2 cellular contexts compared by ENCODE assay signal in genomic region chrX:114451397-114451796, GRCh38.
TF ChIP-seq lines count a peak whose summit lies in the region.

No MANE protein-coding gene starts in this region.

TF ChIP-seq in HepG2, 621 proteins besides CTCF, POLR2A, EP300 and RAD21 (continued from another document):
- TF ChIP-seq TARDBP (CRISPR knock-in tag; IDR thresholded peaks at IDR 0.05) (no peak), POGZ (CRISPR knock-in tag; IDR thresholded peaks at IDR 0.05) (no peak), MIXL1 (CRISPR knock-in tag; IDR thresholded peaks at IDR 0.05) (no peak), TSC22D2 (CRISPR knock-in tag; IDR thresholded peaks at IDR 0.05; ENCODE audit: borderline replicate concordance) (no peak), MED13 (CRISPR knock-in tag; IDR thresholded peaks at IDR 0.05) (no peak), ZNF331 (CRISPR knock-in tag; IDR thresholded peaks at IDR 0.05) (no peak), ZNF687 (CRISPR knock-in tag; IDR thresholded peaks at IDR 0.05) (no peak), ZSCAN29 (CRISPR knock-in tag; conservative IDR thresholded peaks at IDR 0.05) (no peak), AGO2 (optimal IDR thresholded peaks at IDR 0.05; ENCODE audit: low read depth, low read length) (no peak), SMC3 (IDR thresholded peaks at IDR 0.05; ENCODE audit: low read length) (no peak), ZNF101 (CRISPR knock-in tag; IDR thresholded peaks at IDR 0.05; ENCODE audit: borderline replicate concordance, low read depth) (no peak), DNMT3B (CRISPR knock-in tag; conservative IDR thresholded peaks at IDR 0.05) (no peak)
- TF ChIP-seq, protein P1, sequence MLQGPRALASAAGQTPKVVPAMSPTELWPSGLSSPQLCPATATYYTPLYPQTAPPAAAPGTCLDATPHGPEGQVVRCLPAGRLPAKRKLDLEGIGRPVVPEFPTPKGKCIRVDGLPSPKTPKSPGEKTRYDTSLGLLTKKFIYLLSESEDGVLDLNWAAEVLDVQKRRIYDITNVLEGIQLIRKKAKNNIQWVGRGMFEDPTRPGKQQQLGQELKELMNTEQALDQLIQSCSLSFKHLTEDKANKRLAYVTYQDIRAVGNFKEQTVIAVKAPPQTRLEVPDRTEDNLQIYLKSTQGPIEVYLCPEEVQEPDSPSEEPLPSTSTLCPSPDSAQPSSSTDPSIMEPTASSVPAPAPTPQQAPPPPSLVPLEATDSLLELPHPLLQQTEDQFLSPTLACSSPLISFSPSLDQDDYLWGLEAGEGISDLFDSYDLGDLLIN (CRISPR knock-in tag; IDR thresholded peaks at IDR 0.05; ENCODE audit: borderline replicate concordance) = no peak
TF ChIP-seq in HepG2: peak in this region for 0.

TF ChIP-seq in WTC11, 78 proteins besides CTCF, POLR2A, EP300 and RAD21:
- TF ChIP-seq, protein P2, sequence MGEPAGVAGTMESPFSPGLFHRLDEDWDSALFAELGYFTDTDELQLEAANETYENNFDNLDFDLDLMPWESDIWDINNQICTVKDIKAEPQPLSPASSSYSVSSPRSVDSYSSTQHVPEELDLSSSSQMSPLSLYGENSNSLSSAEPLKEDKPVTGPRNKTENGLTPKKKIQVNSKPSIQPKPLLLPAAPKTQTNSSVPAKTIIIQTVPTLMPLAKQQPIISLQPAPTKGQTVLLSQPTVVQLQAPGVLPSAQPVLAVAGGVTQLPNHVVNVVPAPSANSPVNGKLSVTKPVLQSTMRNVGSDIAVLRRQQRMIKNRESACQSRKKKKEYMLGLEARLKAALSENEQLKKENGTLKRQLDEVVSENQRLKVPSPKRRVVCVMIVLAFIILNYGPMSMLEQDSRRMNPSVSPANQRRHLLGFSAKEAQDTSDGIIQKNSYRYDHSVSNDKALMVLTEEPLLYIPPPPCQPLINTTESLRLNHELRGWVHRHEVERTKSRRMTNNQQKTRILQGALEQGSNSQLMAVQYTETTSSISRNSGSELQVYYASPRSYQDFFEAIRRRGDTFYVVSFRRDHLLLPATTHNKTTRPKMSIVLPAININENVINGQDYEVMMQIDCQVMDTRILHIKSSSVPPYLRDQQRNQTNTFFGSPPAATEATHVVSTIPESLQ (CRISPR knock-in tag; IDR thresholded peaks at IDR 0.05) = no peak
- TF ChIP-seq, protein P3, sequence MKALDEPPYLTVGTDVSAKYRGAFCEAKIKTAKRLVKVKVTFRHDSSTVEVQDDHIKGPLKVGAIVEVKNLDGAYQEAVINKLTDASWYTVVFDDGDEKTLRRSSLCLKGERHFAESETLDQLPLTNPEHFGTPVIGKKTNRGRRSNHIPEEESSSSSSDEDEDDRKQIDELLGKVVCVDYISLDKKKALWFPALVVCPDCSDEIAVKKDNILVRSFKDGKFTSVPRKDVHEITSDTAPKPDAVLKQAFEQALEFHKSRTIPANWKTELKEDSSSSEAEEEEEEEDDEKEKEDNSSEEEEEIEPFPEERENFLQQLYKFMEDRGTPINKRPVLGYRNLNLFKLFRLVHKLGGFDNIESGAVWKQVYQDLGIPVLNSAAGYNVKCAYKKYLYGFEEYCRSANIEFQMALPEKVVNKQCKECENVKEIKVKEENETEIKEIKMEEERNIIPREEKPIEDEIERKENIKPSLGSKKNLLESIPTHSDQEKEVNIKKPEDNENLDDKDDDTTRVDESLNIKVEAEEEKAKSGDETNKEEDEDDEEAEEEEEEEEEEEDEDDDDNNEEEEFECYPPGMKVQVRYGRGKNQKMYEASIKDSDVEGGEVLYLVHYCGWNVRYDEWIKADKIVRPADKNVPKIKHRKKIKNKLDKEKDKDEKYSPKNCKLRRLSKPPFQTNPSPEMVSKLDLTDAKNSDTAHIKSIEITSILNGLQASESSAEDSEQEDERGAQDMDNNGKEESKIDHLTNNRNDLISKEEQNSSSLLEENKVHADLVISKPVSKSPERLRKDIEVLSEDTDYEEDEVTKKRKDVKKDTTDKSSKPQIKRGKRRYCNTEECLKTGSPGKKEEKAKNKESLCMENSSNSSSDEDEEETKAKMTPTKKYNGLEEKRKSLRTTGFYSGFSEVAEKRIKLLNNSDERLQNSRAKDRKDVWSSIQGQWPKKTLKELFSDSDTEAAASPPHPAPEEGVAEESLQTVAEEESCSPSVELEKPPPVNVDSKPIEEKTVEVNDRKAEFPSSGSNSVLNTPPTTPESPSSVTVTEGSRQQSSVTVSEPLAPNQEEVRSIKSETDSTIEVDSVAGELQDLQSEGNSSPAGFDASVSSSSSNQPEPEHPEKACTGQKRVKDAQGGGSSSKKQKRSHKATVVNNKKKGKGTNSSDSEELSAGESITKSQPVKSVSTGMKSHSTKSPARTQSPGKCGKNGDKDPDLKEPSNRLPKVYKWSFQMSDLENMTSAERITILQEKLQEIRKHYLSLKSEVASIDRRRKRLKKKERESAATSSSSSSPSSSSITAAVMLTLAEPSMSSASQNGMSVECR (CRISPR knock-in tag; IDR thresholded peaks at IDR 0.05; ENCODE audit: borderline replicate concordance) = no peak
- TF ChIP-seq ATF2 (CRISPR knock-in tag; IDR thresholded peaks at IDR 0.05; ENCODE audit: borderline replicate concordance, low read depth) (no peak), RORB (CRISPR knock-in tag; IDR thresholded peaks at IDR 0.05) (no peak), EMX1 (CRISPR knock-in tag; IDR thresholded peaks at IDR 0.05) (no peak), ZNF671 (CRISPR knock-in tag; IDR thresholded peaks at IDR 0.05) (no peak), TEAD4 (CRISPR knock-in tag; IDR thresholded peaks at IDR 0.05) (no peak), SOX15 (CRISPR knock-in tag; IDR thresholded peaks at IDR 0.05) (no peak), MAX (CRISPR knock-in tag; IDR thresholded peaks at IDR 0.05) (no peak)
